In the genomic region with DNA sequence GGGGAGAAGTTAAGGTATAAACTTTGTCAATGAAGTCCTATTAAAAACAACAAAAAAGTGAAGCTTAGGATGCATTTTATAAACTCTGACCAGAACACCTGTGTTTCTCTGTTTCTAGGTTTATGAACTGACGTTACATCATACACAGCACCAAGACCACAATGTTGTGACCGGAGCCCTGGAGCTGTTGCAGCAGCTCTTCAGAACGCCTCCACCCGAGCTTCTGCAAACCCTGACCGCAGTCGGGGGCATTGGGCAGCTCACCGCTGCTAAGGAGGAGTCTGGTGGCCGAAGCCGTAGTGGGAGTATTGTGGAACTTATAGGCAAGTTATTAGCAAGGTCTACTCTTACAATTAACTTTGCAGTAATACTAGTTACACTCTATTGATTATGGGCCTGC, we compare ENCODE assay signal across 25 cellular contexts. TPM values are rescaled to one million over a fixed set of nuclear protein-coding genes. Genes with fewer than 3 reads are reported as not detected.
DNase-seq lines count a peak whose midpoint lies in the region; ATAC-seq and TF ChIP-seq lines count a peak whose summit lies in the region.
"Had no signal": no experiment of that assay in that cellular context is flagged by ENCODE, and none has a peak within 500 bp of the region (broad histone marks: within the 10 kb centered on the region; RNA-seq: fewer than 3 reads in every experiment).

No MANE protein-coding gene starts in this region.

- H3K4me1 ChIP-seq in mesenchymal stem cell (ENCODE audit: control insufficient read depth, insufficient read depth, low read depth, low read length) (peaks cover 7% of the 10 kb centered on the region), upper lobe of left lung (peaks cover 15 to 27% (median 22%) of the 10 kb centered on the region in 4 donors)
- H3K4me1 ChIP-seq: BE2C, HAP-1 had no signal

- H3K27ac Mint-ChIP-seq in activated naive CD4-positive, alpha-beta T cell treated with anti-CD3 and anti-CD28 coated beads, Interleukin-2, amount 50 U/mL, for 24 hours: peak overlapping the region; percentile 17
- no peak overlapping the region for H3K27ac Mint-ChIP-seq in activated naive CD4-positive, alpha-beta T cell treated with anti-CD3 and anti-CD28 coated beads for 36 hours
- peak overlapping the region; percentile 4 for H3K27ac Mint-ChIP-seq in chondrocyte (ENCODE audit: unreplicated experiment)
- H3K27ac Mint-ChIP-seq: CD4-positive, CD25-positive, alpha-beta regulatory T cell had no signal

- H3K4me2 ChIP-seq in mesenchymal stem cell (ENCODE audit: low read length, poor library complexity, severe bottlenecking): no peak overlapping the region
- H3K4me2 ChIP-seq: PC-9 had no signal

- peaks cover 11% of the 10 kb centered on the region for H3K79me1 ChIP-seq in mesenchymal stem cell (replicated peaks; ENCODE audit: low read length, poor library complexity, severe bottlenecking)

- TF ChIP-seq EP300 in upper lobe of left lung (IDR thresholded peaks at IDR 0.05): no peak

- H3K27me3 ChIP-seq in mesenchymal stem cell (ENCODE audit: control insufficient read depth in 1 of 2, insufficient read depth in 1 of 2, low read length in 2 of 2) (no peaks in the 10 kb centered on the region), upper lobe of left lung (no peaks in the 10 kb centered on the region)
- H3K27me3 ChIP-seq: BE2C, SJCRH30 had no signal

- peak overlapping the region; percentile 55 to 90 for H3K18ac ChIP-seq in mesenchymal stem cell (ENCODE audit: low read depth in 1 of 2, low read length in 2 of 2)

- H2AK5ac ChIP-seq in mesenchymal stem cell (ENCODE audit: low read length, severe bottlenecking): no peak overlapping the region

- H3K27me3 Mint-ChIP-seq in activated naive CD4-positive, alpha-beta T cell treated with anti-CD3 and anti-CD28 coated beads, Interleukin-2, amount 50 U/mL, for 24 hours: no peaks in the 10 kb centered on the region
- H3K27me3 Mint-ChIP-seq in activated naive CD4-positive, alpha-beta T cell treated with anti-CD3 and anti-CD28 coated beads for 36 hours (ENCODE audit: low read depth): no peaks in the 10 kb centered on the region
- no peaks in the 10 kb centered on the region for H3K27me3 Mint-ChIP-seq in chondrocyte (ENCODE audit: low read depth)
- H3K27me3 Mint-ChIP-seq: CD4-positive, CD25-positive, alpha-beta regulatory T cell had no signal

- H3K4me3 ChIP-seq in mesenchymal stem cell (ENCODE audit: insufficient read depth in 1 of 2, low read depth in 1 of 2, low read length in 2 of 2): no peak overlapping the region
- no peak overlapping the region for H3K4me3 ChIP-seq in upper lobe of left lung
- H3K4me3 ChIP-seq: GM12878, GM23248, HAP-1, K562, PC-9, SJCRH30 had no signal

- CTCF ChIA-PET in activated naive CD4-positive, alpha-beta T cell treated with anti-CD3 and anti-CD28 coated beads for 36 hours (lab: Charles Lee): interaction anchor here (1.1 kb wide), 1 partner anchor 74 kb away, joined by 3 read pairs; no protein-coding TSS in a partner anchor

- no peak for DNase-seq in activated naive CD4-positive, alpha-beta T cell treated with anti-CD3 and anti-CD28 coated beads for 36 hours
- DNase-seq in chondrocyte (ENCODE audit: low spot score) (no peak), mesenchymal stem cell (no peak), upper lobe of left lung (peak in 1 of 2 donors; percentile 15), DMS153 (lab: John Stamatoyannopoulos, UW) (no peak)
- DNase-seq in activated CD4-positive, CD25-positive, alpha-beta regulatory T cell (lab: John Stamatoyannopoulos, UW): no peak
- DNase-seq: BE2C; CD4-positive, CD25-positive, alpha-beta regulatory T cell; COR-L47; GM23248; NCI-H1105; NCI-H1694; NCI-H2107; NCI-H2227 treated with DMSO at 0.1 percent for 48 hours; NCI-H510A treated with DMSO at 0.1 percent for 48 hours; NCI-H774; PC-9 had no signal

- peak overlapping the region; percentile 39 for H2BK120ac ChIP-seq in mesenchymal stem cell (ENCODE audit: low read depth, low read length)

- peak overlapping the region; percentile 93 for H4K8ac ChIP-seq in mesenchymal stem cell (ENCODE audit: low read length)

- no peak for TF ChIP-seq POLR2A in upper lobe of left lung (IDR thresholded peaks at IDR 0.05)

- H3K27ac ChIP-seq in mesenchymal stem cell (ENCODE audit: low read length, poor library complexity, severe bottlenecking) (no peak overlapping the region), upper lobe of left lung (peak overlapping the region in 3 of 4 donors; percentile 71 to 76 (median 75))
- H3K27ac ChIP-seq: 22Rv1, GM23248, PC-9 had no signal

- no peak overlapping the region for H3K14ac ChIP-seq in mesenchymal stem cell (ENCODE audit: low read length in 2 of 2)

- H2BK15ac ChIP-seq in mesenchymal stem cell (ENCODE audit: low read depth, poor library complexity, severe bottlenecking): no peak overlapping the region

- H2BK12ac ChIP-seq in mesenchymal stem cell (ENCODE audit: low read length in 2 of 2): peak overlapping the region; percentile 15 to 27

- intact Hi-C loops in activated naive CD4-positive, alpha-beta T cell treated with anti-CD3 and anti-CD28 coated beads for 36 hours (cut with micrococcal nuclease): no loop called here

- H2AFZ ChIP-seq in mesenchymal stem cell (ENCODE audit: low read depth, low read length): no peak overlapping the region
- H2AFZ ChIP-seq: GM23248, PC-9 had no signal

- TF ChIP-seq CTCF in chondrocyte (IDR thresholded peaks at IDR 0.05): no peak
- TF ChIP-seq CTCF in upper lobe of left lung (IDR thresholded peaks at IDR 0.05): no peak

- 94% methylated on average over 6 of the region's 9 CpGs for WGBS in mesenchymal stem cell
- WGBS in upper lobe of left lung, 2 donors: 94 to 98% methylated on average over 9 of the region's 9 CpGs

- peak overlapping the region in 1 of 2 experiments; percentile 29 for H3K4ac ChIP-seq in mesenchymal stem cell (ENCODE audit: low read depth in 1 of 2, low read length in 2 of 2)

- peaks cover 23% of the 10 kb centered on the region for H3K36me3 Mint-ChIP-seq in activated naive CD4-positive, alpha-beta T cell treated with anti-CD3 and anti-CD28 coated beads, Interleukin-2, amount 50 U/mL, for 24 hours
- H3K36me3 Mint-ChIP-seq in activated naive CD4-positive, alpha-beta T cell treated with anti-CD3 and anti-CD28 coated beads for 36 hours (ENCODE audit: low read depth): peaks cover 18% of the 10 kb centered on the region
- peaks cover 9% of the 10 kb centered on the region for H3K36me3 Mint-ChIP-seq in chondrocyte (ENCODE audit: low read depth)

- peaks cover 29% of the 10 kb centered on the region for H3K4me1 Mint-ChIP-seq in activated naive CD4-positive, alpha-beta T cell treated with anti-CD3 and anti-CD28 coated beads, Interleukin-2, amount 50 U/mL, for 24 hours
- H3K4me1 Mint-ChIP-seq in activated naive CD4-positive, alpha-beta T cell treated with anti-CD3 and anti-CD28 coated beads for 36 hours (ENCODE audit: low read depth): peaks cover 24% of the 10 kb centered on the region
- peaks cover 29% of the 10 kb centered on the region for H3K4me1 Mint-ChIP-seq in chondrocyte (ENCODE audit: low read depth)

- peak overlapping the region; percentile 83 for H4K91ac ChIP-seq in mesenchymal stem cell (ENCODE audit: low read length)

- no peak overlapping the region for H3K4me3 Mint-ChIP-seq in activated naive CD4-positive, alpha-beta T cell treated with anti-CD3 and anti-CD28 coated beads, Interleukin-2, amount 50 U/mL, for 24 hours
- H3K4me3 Mint-ChIP-seq in activated naive CD4-positive, alpha-beta T cell treated with anti-CD3 and anti-CD28 coated beads for 36 hours: no peak overlapping the region
- no peak overlapping the region for H3K4me3 Mint-ChIP-seq in chondrocyte (ENCODE audit: unreplicated experiment)
- H3K4me3 Mint-ChIP-seq: CD4-positive, CD25-positive, alpha-beta regulatory T cell had no signal

- H3K36me3 ChIP-seq in mesenchymal stem cell (ENCODE audit: control insufficient read depth in 1 of 2, insufficient read depth in 2 of 2, low read depth in 1 of 2, low read length in 2 of 2): peaks cover 27 to 73% of the 10 kb centered on the region in 2 experiments
- peaks cover 10 to 54% (median 39%) of the 10 kb centered on the region in 4 donors for H3K36me3 ChIP-seq in upper lobe of left lung

- ATAC-seq in upper lobe of left lung (ENCODE audit: low FRiP score in 2 of 2) (no peak), HG02840 (IDR thresholded peaks at IDR 0.05; ENCODE audit: low FRiP score, unreplicated experiment) (no peak)
- ATAC-seq: GM12878, K562 had no signal

- no peaks in the 10 kb centered on the region for H3K9me3 Mint-ChIP-seq in activated naive CD4-positive, alpha-beta T cell treated with anti-CD3 and anti-CD28 coated beads, Interleukin-2, amount 50 U/mL, for 24 hours
- no peaks in the 10 kb centered on the region for H3K9me3 Mint-ChIP-seq in activated naive CD4-positive, alpha-beta T cell treated with anti-CD3 and anti-CD28 coated beads for 36 hours
- no peaks in the 10 kb centered on the region for H3K9me3 Mint-ChIP-seq in chondrocyte (ENCODE audit: low read depth)
- H3K9me3 Mint-ChIP-seq: CD4-positive, CD25-positive, alpha-beta regulatory T cell had no signal

- H3K9ac ChIP-seq in mesenchymal stem cell (ENCODE audit: low read length): no peak overlapping the region
- H3K9ac ChIP-seq: GM23248 had no signal

- H3K9me3 ChIP-seq in mesenchymal stem cell (ENCODE audit: control insufficient read depth, low read length): no peaks in the 10 kb centered on the region
- no peaks in the 10 kb centered on the region for H3K9me3 ChIP-seq in upper lobe of left lung
- H3K9me3 ChIP-seq: BE2C, HAP-1, SJCRH30 had no signal

- H2BK5ac ChIP-seq in mesenchymal stem cell (ENCODE audit: low read depth, low read length, poor library complexity, severe bottlenecking): no peak overlapping the region

- no peak overlapping the region for H3K23ac ChIP-seq in mesenchymal stem cell (ENCODE audit: low read length in 2 of 2)

RNA-seq across cellular contexts. Expression of gene HTT, which starts 46.6 kb away (rescaled TPM):
- total RNA-seq in activated naive CD4-positive, alpha-beta T cell treated with anti-CD3 and anti-CD28 coated beads for 36 hours: 10 to 100 TPM; 91.6 to 94.1 TPM
- total RNA-seq in chondrocyte (27.3 to 54.7 TPM (median 38.5 TPM) in 3 replicates), upper lobe of left lung (100 to 1,000 TPM in 2 of 6 donors, 10 to 100 TPM in 4; 55.4 to 170 (median 81.5) TPM)
- 16.8 TPM for polyA plus RNA-seq in mesenchymal stem cell (2013, experiment 1 of 2)
- 13.9 TPM for polyA plus RNA-seq in mesenchymal stem cell (2013, experiment 2 of 2)

RNA-seq across cellular contexts. Expression of gene HTT-AS, which starts 46.8 kb away (rescaled TPM):
- not detected for total RNA-seq in activated naive CD4-positive, alpha-beta T cell treated with anti-CD3 and anti-CD28 coated beads for 36 hours
- total RNA-seq in chondrocyte (not detected in 3 replicates), upper lobe of left lung (not detected)
- polyA plus RNA-seq in mesenchymal stem cell (2013, experiment 1 of 2): not detected
- polyA plus RNA-seq in mesenchymal stem cell (2013, experiment 2 of 2): not detected
- total RNA-seq: CD4-positive, CD25-positive, alpha-beta regulatory T cell; Daoy; GM12878; GM23248; K562; PC-9; SJCRH30 had no signal
- polyA plus RNA-seq: CD4-positive, CD25-positive, alpha-beta regulatory T cell; GM12878; GM23248; K562 had no signal
